8 cellular contexts compared by ENCODE assay signal in genomic region chr17:17749921-17750320, GRCh38.
DNase-seq lines count a peak whose midpoint lies in the region; ATAC-seq, FAIRE-seq and TF ChIP-seq lines count a peak whose summit lies in the region.

No MANE protein-coding gene starts in this region.

- TF ChIP-seq CTCF in progenitor cell of endocrine pancreas (IDR thresholded peaks at IDR 0.05; ENCODE audit: unreplicated experiment) (no peak), kidney (IDR thresholded peaks at IDR 0.05; ENCODE audit: borderline replicate concordance, extremely low read depth, insufficient read depth) (no peak)

- H3K9me3 Mint-ChIP-seq in activated CD4-positive, alpha-beta memory T cell treated with anti-CD3 and anti-CD28 coated beads, Interleukin-2, amount 10 ng/mL, durations not matched to agents 7 days and 5 days = no peaks in the 10 kb centered on the region
- no peaks in the 10 kb centered on the region for H3K9me3 Mint-ChIP-seq in progenitor cell of endocrine pancreas (ENCODE audit: low read depth)

- H3K4me1 Mint-ChIP-seq in activated CD4-positive, alpha-beta memory T cell treated with anti-CD3 and anti-CD28 coated beads, Interleukin-2, amount 10 ng/mL, durations not matched to agents 7 days and 5 days = peaks cover 52% of the 10 kb centered on the region
- peaks cover 23% of the 10 kb centered on the region for H3K4me1 Mint-ChIP-seq in progenitor cell of endocrine pancreas (ENCODE audit: low read depth)

- H3K36me3 Mint-ChIP-seq in activated CD4-positive, alpha-beta memory T cell treated with anti-CD3 and anti-CD28 coated beads, Interleukin-2, amount 10 ng/mL, durations not matched to agents 7 days and 5 days (ENCODE audit: low read depth) = no peaks in the 10 kb centered on the region
- no peaks in the 10 kb centered on the region for H3K36me3 Mint-ChIP-seq in progenitor cell of endocrine pancreas (ENCODE audit: insufficient read depth)

- no peak overlapping the region for H3K4me3 Mint-ChIP-seq in activated CD4-positive, alpha-beta memory T cell treated with anti-CD3 and anti-CD28 coated beads, Interleukin-2, amount 10 ng/mL, durations not matched to agents 7 days and 5 days
- H3K4me3 Mint-ChIP-seq in progenitor cell of endocrine pancreas (ENCODE audit: low read depth) = no peak overlapping the region

- peak; percentile 19 for DNase-seq in NCI-H146 (lab: John Stamatoyannopoulos, UW)
- DNase-seq in NCI-H146 treated with DMSO at 0.1 percent for 48 hours (lab: John Stamatoyannopoulos, UW; ENCODE audit: unreplicated experiment) = no peak
- DNase-seq in NCI-H2171 (lab: John Stamatoyannopoulos, UW) = peak; percentile 74
- peak; percentile 70 for DNase-seq in activated CD4-positive, alpha-beta memory T cell treated with anti-CD3 and anti-CD28 coated beads, Interleukin-2, amount 10 ng/mL, durations not matched to agents 7 days and 5 days
- no peak for DNase-seq in epithelial cell of prostate (ENCODE audit: low read depth, low spot score)
- peak; percentile 41 for DNase-seq in progenitor cell of endocrine pancreas (ENCODE audit: low spot score, unreplicated experiment)
- DNase-seq in kidney = no peak

- no peak overlapping the region for H3K4me3 ChIP-seq in kidney (ENCODE audit: low read length in 2 of 2)

- H3K27ac ChIP-seq in epithelial cell of prostate (peak overlapping the region; percentile 84), kidney (ENCODE audit: low read depth in 2 of 2, low read length in 2 of 2) (no peak overlapping the region)

- ATAC-seq in GM18519 (IDR thresholded peaks at IDR 0.05; ENCODE audit: low FRiP score, unreplicated experiment) = no peak

- CTCF ChIA-PET in activated CD4-positive, alpha-beta memory T cell treated with anti-CD3 and anti-CD28 coated beads, Interleukin-2, amount 10 ng/mL, durations not matched to agents 7 days and 5 days (lab: Charles Lee) = interaction anchor here (0.6 to 1.4 kb wide), 3 partner anchors 9 to 634 kb away, joined by 3 to 5 read pairs (median 3); no protein-coding TSS in a partner anchor

- H3K27ac Mint-ChIP-seq in activated CD4-positive, alpha-beta memory T cell treated with anti-CD3 and anti-CD28 coated beads, Interleukin-2, amount 10 ng/mL, durations not matched to agents 7 days and 5 days = peak overlapping the region; percentile 57
- H3K27ac Mint-ChIP-seq in progenitor cell of endocrine pancreas = peak overlapping the region; percentile 67

- intact Hi-C loops in kidney (cut with DNase I) = no loop called here

- POLR2A ChIA-PET in activated CD4-positive, alpha-beta memory T cell treated with anti-CD3 and anti-CD28 coated beads, Interleukin-2, amount 10 ng/mL, durations not matched to agents 7 days and 5 days (lab: Charles Lee) = interaction anchor here (0.9 to 3.8 kb wide), 6 partner anchors 10 to 210 kb away, joined by 3 to 16 read pairs (median 5); partner anchors contain the start of gene SREBF1

- H3K9ac ChIP-seq in kidney (ENCODE audit: low read length in 2 of 2) = no peak overlapping the region

- peaks cover 8 to 22% of the 10 kb centered on the region in 2 donors for H3K4me1 ChIP-seq in kidney (ENCODE audit: control insufficient read depth in 1 of 2, insufficient read depth in 1 of 2, low read depth in 1 of 2, low read length in 2 of 2)

- H3K9me3 ChIP-seq in kidney (ENCODE audit: control insufficient read depth in 1 of 2, low read length in 2 of 2) = no peaks in the 10 kb centered on the region

- H3K36me3 ChIP-seq in kidney (ENCODE audit: control insufficient read depth in 1 of 2, insufficient read depth in 2 of 2, low read length in 2 of 2) = no peaks in the 10 kb centered on the region

- FAIRE-seq in kidney (lab: Jason Lieb, UNC) = no peak

- H3K27me3 Mint-ChIP-seq in activated CD4-positive, alpha-beta memory T cell treated with anti-CD3 and anti-CD28 coated beads, Interleukin-2, amount 10 ng/mL, durations not matched to agents 7 days and 5 days = no peaks in the 10 kb centered on the region
- H3K27me3 Mint-ChIP-seq in progenitor cell of endocrine pancreas = no peaks in the 10 kb centered on the region

Comparison
In these comparisons a context has a peak if more than half of its experiments do, and no peak if none do; other contexts are left out.
1. DNase-seq: peak in NCI-H146 (single experiment), NCI-H2171 (single experiment), activated CD4-positive, alpha-beta memory T cell treated with anti-CD3 and anti-CD28 coated beads, Interleukin-2, amount 10 ng/mL, durations not matched to agents 7 days and 5 days (single experiment) and progenitor cell of endocrine pancreas (single experiment); none in NCI-H146 treated with DMSO at 0.1 percent for 48 hours (single experiment), epithelial cell of prostate (single experiment) and kidney (single experiment).